ENCODE assay signal across 14 cellular contexts in the genomic region with DNA sequence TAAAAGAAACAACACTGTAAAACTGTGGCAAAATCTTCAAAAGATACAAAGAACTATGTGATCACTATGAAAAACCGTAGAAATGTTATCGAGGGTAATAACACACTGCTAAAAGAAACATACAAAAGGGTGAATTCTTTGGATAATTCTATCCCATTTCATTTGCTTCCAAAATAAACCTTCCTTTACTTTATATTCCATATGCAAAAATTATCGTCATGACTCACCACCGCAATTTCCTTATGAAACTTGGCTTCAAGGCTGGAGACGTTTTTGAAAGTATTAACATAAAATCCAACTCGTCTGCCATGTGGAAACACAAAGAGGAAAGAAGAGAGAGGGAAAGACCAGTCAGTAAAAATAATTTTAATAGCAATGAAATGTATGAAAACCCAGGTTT.
"Had no signal": no experiment of that assay in that cellular context is flagged by ENCODE, and none has a peak within 500 bp of the region (broad histone marks: within the 10 kb centered on the region; RNA-seq: fewer than 3 reads in every experiment).

No MANE protein-coding gene starts in this region.

- H3K9me3 Mint-ChIP-seq: activated naive CD4-positive, alpha-beta T cell treated with anti-CD3 and anti-CD28 coated beads for 36 hours; stimulated activated naive CD8-positive, alpha-beta T cell treated with anti-CD3 and anti-CD28 coated beads, Interleukin-15, Interleukin-2, amounts not matched to agents 100 ng/mL and 50 ng/mL, for 24 hours had no signal

- H3K9me3 ChIP-seq: adrenal gland, testis had no signal

- H2AFZ ChIP-seq: parathyroid adenoma had no signal

- H3K27me3 ChIP-seq: adrenal gland, testis had no signal

- H3K79me2 ChIP-seq: parathyroid adenoma had no signal

- ATAC-seq: left colon; naive thymus-derived CD4-positive, alpha-beta T cell had no signal

- H3K9ac ChIP-seq: parathyroid adenoma had no signal

- H3K27ac Mint-ChIP-seq: activated naive CD4-positive, alpha-beta T cell treated with anti-CD3 and anti-CD28 coated beads for 36 hours; naive thymus-derived CD4-positive, alpha-beta T cell; stimulated activated naive CD8-positive, alpha-beta T cell treated with anti-CD3 and anti-CD28 coated beads, Interleukin-15, Interleukin-2, amounts not matched to agents 100 ng/mL and 50 ng/mL, for 24 hours had no signal

- DNase-seq: activated CD4-positive, alpha-beta T cell treated with anti-CD3 and anti-CD28 coated beads for 48 hours; activated CD8-positive, alpha-beta memory T cell treated with anti-CD3 and anti-CD28 coated beads for 24 hours; activated naive CD4-positive, alpha-beta T cell treated with anti-CD3 and anti-CD28 coated beads for 36 hours; adrenal gland; glutamatergic neuron; left colon; naive thymus-derived CD4-positive, alpha-beta T cell; stimulated activated CD4-positive, alpha-beta T cell treated with anti-CD3 and anti-CD28 coated beads, Interleukin-15, amount 100 ng/mL, for 24 hours; stimulated activated CD4-positive, alpha-beta T cell treated with anti-CD3 and anti-CD28 coated beads, Interleukin-4, amount 100 ng/mL, for 24 hours; T-helper 1 cell; testis had no signal

- H3K36me3 ChIP-seq: adrenal gland had no signal

- H3K4me1 ChIP-seq: adrenal gland, parathyroid adenoma had no signal

- H3K27ac ChIP-seq: adrenal gland, parathyroid adenoma, testis had no signal

- H3K4me3 ChIP-seq: adrenal gland, lung, testis had no signal

- H3K4me3 Mint-ChIP-seq: activated naive CD4-positive, alpha-beta T cell treated with anti-CD3 and anti-CD28 coated beads for 36 hours; naive thymus-derived CD4-positive, alpha-beta T cell; stimulated activated naive CD8-positive, alpha-beta T cell treated with anti-CD3 and anti-CD28 coated beads, Interleukin-15, Interleukin-2, amounts not matched to agents 100 ng/mL and 50 ng/mL, for 24 hours had no signal

- H3K27me3 Mint-ChIP-seq: stimulated activated naive CD8-positive, alpha-beta T cell treated with anti-CD3 and anti-CD28 coated beads, Interleukin-15, Interleukin-2, amounts not matched to agents 100 ng/mL and 50 ng/mL, for 24 hours had no signal
